Comparison of ENCODE assay signal across 1 cellular context in the genomic region with DNA sequence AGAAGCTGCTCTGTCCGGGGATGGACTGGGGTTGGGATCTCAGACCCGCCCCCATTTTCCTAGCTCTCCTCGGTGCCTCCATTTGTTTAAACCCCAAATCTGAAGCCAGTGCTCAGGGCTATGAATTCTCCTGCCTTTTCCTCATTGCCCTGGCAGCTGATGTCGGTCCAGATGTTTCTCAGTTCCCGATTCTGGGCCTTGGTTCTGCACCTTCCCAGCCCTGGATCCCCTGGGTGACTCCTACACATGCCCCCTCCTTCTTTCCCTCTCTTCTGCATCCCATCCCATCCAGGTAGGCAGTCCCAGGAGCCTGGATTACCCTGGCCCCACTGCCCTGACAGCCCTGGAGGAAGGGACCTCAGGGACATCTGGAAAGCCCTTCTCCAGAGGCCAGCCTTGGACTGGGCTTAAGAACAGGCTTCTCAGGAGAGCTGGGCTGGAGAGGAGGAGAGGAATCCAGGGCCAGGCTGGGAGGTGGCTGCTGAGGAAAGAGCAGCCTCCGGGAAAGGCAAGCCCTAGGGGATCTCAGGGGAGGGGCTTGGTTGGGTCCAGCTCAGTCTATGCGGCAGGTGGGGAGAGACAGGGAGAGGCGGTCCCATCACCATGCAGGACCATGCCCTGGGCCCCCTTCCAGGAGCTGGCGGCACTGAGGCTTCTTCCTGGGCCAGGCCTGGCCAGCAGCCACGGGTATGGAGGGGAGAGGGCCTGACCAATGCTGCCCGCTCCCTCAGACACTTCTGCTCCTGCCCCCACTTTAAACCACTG.
TF ChIP-seq lines count a peak whose summit lies in the region.

No MANE protein-coding gene starts in this region.

TF ChIP-seq in HepG2, 621 proteins besides CTCF, POLR2A, EP300 and RAD21:
- no peak for TF ChIP-seq EEA1 (CRISPR knock-in tag; IDR thresholded peaks at IDR 0.05; ENCODE audit: borderline replicate concordance)
- no peak for TF ChIP-seq HIVEP1 (CRISPR knock-in tag; IDR thresholded peaks at IDR 0.05)
- TF ChIP-seq ZSCAN30 (CRISPR knock-in tag; IDR thresholded peaks at IDR 0.05) = no peak
- no peak for TF ChIP-seq ZNF713 (CRISPR knock-in tag; IDR thresholded peaks at IDR 0.05)
- TF ChIP-seq MTA1 (CRISPR knock-in tag; IDR thresholded peaks at IDR 0.05; ENCODE audit: borderline replicate concordance) = no peak
- no peak for TF ChIP-seq SIX4 (CRISPR knock-in tag; IDR thresholded peaks at IDR 0.05)
- TF ChIP-seq PHF21A (CRISPR knock-in tag; IDR thresholded peaks at IDR 0.05) = no peak
